18 cellular contexts compared by ENCODE assay signal in genomic region chr15:32942286-32942927, GRCh38.
A peak's percentile ranks its signal among the peaks of the same experiment; 100 is the strongest.
DNase-seq lines count a peak whose midpoint lies in the region; ATAC-seq and TF ChIP-seq lines count a peak whose summit lies in the region.
"Had no signal": no experiment of that assay in that cellular context is flagged by ENCODE, and none has a peak within 500 bp of the region (broad histone marks: within the 10 kb centered on the region; RNA-seq: fewer than 3 reads in every experiment).

No MANE protein-coding gene starts in this region.

- no peak for ATAC-seq in left cardiac atrium

- H3K9me2 ChIP-seq in hepatocyte (replicated peaks; ENCODE audit: insufficient read depth) = no peaks in the 10 kb centered on the region

- TF ChIP-seq EP300 in esophagus muscularis mucosa (IDR thresholded peaks at IDR 0.05) = no peak

- H3K4me3 ChIP-seq in left ventricle myocardium inferior (no peak overlapping the region), esophagus muscularis mucosa (no peak overlapping the region), osteoblast (ENCODE audit: insufficient read depth, low read length) (no peak overlapping the region), hepatocyte (no peak overlapping the region)

- intact Hi-C loops in left ventricle myocardium inferior (cut with micrococcal nuclease) = no loop called here
- intact Hi-C loops in left cardiac atrium (cut with DNase I) = no loop called here
- intact Hi-C loops in esophagus muscularis mucosa (cut with DNase I) = no loop called here

- no peak for TF ChIP-seq POLR2A in esophagus muscularis mucosa (IDR thresholded peaks at IDR 0.05; ENCODE audit: low read depth)

- H3K79me2 ChIP-seq in osteoblast (ENCODE audit: insufficient read depth, low read length) (peaks cover 11% of the 10 kb centered on the region), hepatocyte (no peaks in the 10 kb centered on the region)

- H3K27me3 ChIP-seq in left ventricle myocardium inferior (ENCODE audit: low read depth) (no peaks in the 10 kb centered on the region), esophagus muscularis mucosa (no peaks in the 10 kb centered on the region), osteoblast (ENCODE audit: insufficient read depth, low read length) (no peaks in the 10 kb centered on the region), hepatocyte (no peaks in the 10 kb centered on the region)
- H3K27me3 ChIP-seq: BE2C had no signal

- H3K4me1 ChIP-seq in left ventricle myocardium inferior (peaks cover 14% of the 10 kb centered on the region), esophagus muscularis mucosa (peaks cover 7 to 36% (median 27%) of the 10 kb centered on the region in 4 donors), osteoblast (ENCODE audit: insufficient read depth, low read length) (peaks cover 11% of the 10 kb centered on the region), hepatocyte (ENCODE audit: insufficient read depth) (no peaks in the 10 kb centered on the region)
- H3K4me1 ChIP-seq: BE2C had no signal

- no peak for DNase-seq in left ventricle myocardium inferior
- DNase-seq in left cardiac atrium = no peak
- no peak for DNase-seq in esophagus muscularis mucosa (ENCODE audit: extremely low spot score)
- DNase-seq in osteoblast (ENCODE audit: insufficient read length, low spot score, missing footprints) = no peak
- no peak for DNase-seq in NCI-H1436 treated with DMSO at 0.1 percent for 48 hours (lab: John Stamatoyannopoulos, UW)
- no peak for DNase-seq in hepatocyte (ENCODE audit: low spot score)
- DNase-seq in NCI-H526 treated with DMSO at 0.1 percent for 48 hours (lab: John Stamatoyannopoulos, UW) = no peak
- DNase-seq: ACHN; Calu3; CD4-positive, alpha-beta T cell; DMS53; HFFc6; NCI-H146; NCI-H2081; NCI-H510A treated with DMSO at 0.1 percent for 48 hours; SHP77 treated with DMSO at 0.1 percent for 48 hours had no signal

- H4K20me1 ChIP-seq in osteoblast (ENCODE audit: insufficient read depth, low read length) = no peaks in the 10 kb centered on the region
- no peaks in the 10 kb centered on the region for H4K20me1 ChIP-seq in hepatocyte (ENCODE audit: insufficient read depth, poor library complexity, severe bottlenecking)

- TF ChIP-seq CTCF in left ventricle myocardium inferior (IDR thresholded peaks at IDR 0.05; ENCODE audit: borderline replicate concordance) (no peak), esophagus muscularis mucosa (IDR thresholded peaks at IDR 0.05) (no peak), osteoblast (IDR thresholded peaks at IDR 0.05; ENCODE audit: extremely low read depth, low read depth, low read length) (no peak), hepatocyte (IDR thresholded peaks at IDR 0.05; ENCODE audit: poor library complexity) (no peak)

- H3K27ac ChIP-seq in left ventricle myocardium inferior (replicated peaks) (peak overlapping the region; percentile 28), esophagus muscularis mucosa (replicated peaks in 1 of 4) (peak overlapping the region; percentile 57 to 68 (median 62)), osteoblast (ENCODE audit: low read depth, low read length) (peak overlapping the region; percentile 30), hepatocyte (no peak overlapping the region)
- H3K27ac ChIP-seq: KMS-11 had no signal

- H3K4me2 ChIP-seq in osteoblast (ENCODE audit: insufficient read depth, low read length) = peak overlapping the region; percentile 59
- H3K4me2 ChIP-seq in hepatocyte = no peak overlapping the region
- H3K4me2 ChIP-seq: KMS-11 had no signal

- H3K9me3 ChIP-seq in left ventricle myocardium inferior (replicated peaks) = no peaks in the 10 kb centered on the region
- H3K9me3 ChIP-seq in esophagus muscularis mucosa = no peaks in the 10 kb centered on the region
- no peaks in the 10 kb centered on the region for H3K9me3 ChIP-seq in osteoblast (ENCODE audit: low read depth, low read length)
- no peaks in the 10 kb centered on the region for H3K9me3 ChIP-seq in hepatocyte (ENCODE audit: low read depth)
- H3K9me3 ChIP-seq: BE2C had no signal

- H2AFZ ChIP-seq in osteoblast (ENCODE audit: low read length) = peak overlapping the region; percentile 72
- H2AFZ ChIP-seq in hepatocyte = no peak overlapping the region

- WGBS in esophagus muscularis mucosa = 25% methylated on average over 2 of the region's 2 CpGs
- 80% methylated on average over 2 of the region's 2 CpGs for WGBS in hepatocyte (ENCODE audit: low lambda C conversion rate, missing lambda C conversion rate)

- H3K36me3 ChIP-seq in left ventricle myocardium inferior (no peaks in the 10 kb centered on the region), esophagus muscularis mucosa (no peaks in the 10 kb centered on the region), osteoblast (ENCODE audit: insufficient read depth, low read length) (no peaks in the 10 kb centered on the region), hepatocyte (replicated peaks; ENCODE audit: insufficient read depth, low read depth) (no peaks in the 10 kb centered on the region)
- H3K36me3 ChIP-seq: BE2C had no signal
